In the genomic region with DNA sequence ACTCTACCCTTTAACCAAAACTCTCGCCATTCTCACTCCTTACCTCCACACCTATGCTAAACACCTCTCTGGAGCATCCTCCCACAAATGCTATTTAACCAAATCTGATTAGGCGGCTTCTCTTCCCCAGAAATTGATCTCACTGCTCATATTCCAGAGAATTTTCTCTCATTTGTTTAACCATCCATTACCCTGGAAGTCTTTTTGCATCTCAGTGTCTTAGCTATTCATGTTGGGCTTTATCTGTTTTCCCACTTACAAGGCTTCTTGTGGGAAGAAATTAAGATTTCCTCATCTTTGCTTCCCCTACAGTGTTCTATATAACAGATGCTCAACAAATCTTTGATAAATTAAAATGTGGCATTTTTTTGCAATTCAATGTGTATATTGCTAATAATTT, we compare ENCODE assay signal across 21 cellular contexts. TPM values are rescaled to one million over a fixed set of nuclear protein-coding genes. Genes with fewer than 3 reads are reported as not detected.
DNase-seq lines count a peak whose midpoint lies in the region; ATAC-seq and TF ChIP-seq lines count a peak whose summit lies in the region.
"Had no signal": no experiment of that assay in that cellular context is flagged by ENCODE, and none has a peak within 500 bp of the region (broad histone marks: within the 10 kb centered on the region; RNA-seq: fewer than 3 reads in every experiment).

No MANE protein-coding gene starts in this region.

- POLR2A ChIA-PET in activated CD8-positive, alpha-beta T cell treated with anti-CD3 and anti-CD28 coated beads for 36 hours (lab: Charles Lee): no interaction called here
- POLR2A ChIA-PET in activated CD8-positive, alpha-beta T cell treated with anti-CD3 and anti-CD28 coated beads, Interleukin-2, amount 10 ng/mL, durations not matched to agents 7 days and 5 days (lab: Charles Lee): no interaction called here
- POLR2A ChIA-PET in T-cell (lab: Charles Lee): no interaction called here

- no peak for TF ChIP-seq CTCF in activated CD8-positive, alpha-beta T cell treated with anti-CD3 and anti-CD28 coated beads for 36 hours (IDR thresholded peaks at IDR 0.05)
- TF ChIP-seq CTCF in nephron progenitor cell (IDR thresholded peaks at IDR 0.05): no peak

- H3K4me1 Mint-ChIP-seq in activated CD8-positive, alpha-beta T cell treated with anti-CD3 and anti-CD28 coated beads for 36 hours (ENCODE audit: low read depth): peaks cover 12% of the 10 kb centered on the region
- peaks cover 19% of the 10 kb centered on the region for H3K4me1 Mint-ChIP-seq in activated CD8-positive, alpha-beta T cell treated with anti-CD3 and anti-CD28 coated beads, Interleukin-2, amount 10 ng/mL, durations not matched to agents 7 days and 5 days (ENCODE audit: low read depth)
- H3K4me1 Mint-ChIP-seq in T-cell (peaks cover 14 to 22% (median 21%) of the 10 kb centered on the region in 3 donors), nephron progenitor cell (peaks cover 42% of the 10 kb centered on the region)

- H3K9me3 Mint-ChIP-seq in activated CD8-positive, alpha-beta T cell treated with anti-CD3 and anti-CD28 coated beads for 36 hours: no peaks in the 10 kb centered on the region
- no peaks in the 10 kb centered on the region for H3K9me3 Mint-ChIP-seq in activated CD8-positive, alpha-beta T cell treated with anti-CD3 and anti-CD28 coated beads, Interleukin-2, amount 10 ng/mL, durations not matched to agents 7 days and 5 days (ENCODE audit: insufficient read depth)
- H3K9me3 Mint-ChIP-seq in T-cell (no peaks in the 10 kb centered on the region), nephron progenitor cell (no peaks in the 10 kb centered on the region)
- H3K9me3 Mint-ChIP-seq: CD14-positive monocyte; CD4-positive, alpha-beta T cell had no signal

- H3K27ac Mint-ChIP-seq in activated CD8-positive, alpha-beta T cell treated with anti-CD3 and anti-CD28 coated beads for 36 hours: peak overlapping the region; percentile 14
- H3K27ac Mint-ChIP-seq in activated CD8-positive, alpha-beta T cell treated with anti-CD3 and anti-CD28 coated beads, Interleukin-2, amount 10 ng/mL, durations not matched to agents 7 days and 5 days: no peak overlapping the region
- peak overlapping the region; percentile 20 to 42 for H3K27ac Mint-ChIP-seq in T-cell
- peak overlapping the region; percentile 6 for H3K27ac Mint-ChIP-seq in nephron progenitor cell
- H3K27ac Mint-ChIP-seq: CD14-positive monocyte; CD4-positive, alpha-beta T cell had no signal

- no peak for DNase-seq in activated CD8-positive, alpha-beta T cell treated with anti-CD3 and anti-CD28 coated beads for 36 hours
- DNase-seq in activated CD8-positive, alpha-beta T cell treated with anti-CD3 and anti-CD28 coated beads, Interleukin-2, amount 10 ng/mL, durations not matched to agents 7 days and 5 days: no peak
- DNase-seq in T-cell (no peak), nephron progenitor cell (no peak), RPMI8226 (no peak), NCI-H1694 treated with DMSO at 0.1 percent for 48 hours (lab: John Stamatoyannopoulos, UW) (no peak)
- no peak for DNase-seq in stimulated activated CD8-positive, alpha-beta memory T cell treated with anti-CD3 and anti-CD28 coated beads, Interleukin-4, amount 100 ng/mL, for 48 hours
- DNase-seq: 8988T; ACHN; AML-193; BE2C; Calu3; CD4-positive, alpha-beta T cell; COR-L47; DMS53; DMS79 treated with DMSO at 0.1 percent for 48 hours; GF-D8; H7; HCEC 1CT had no signal

- no peaks in the 10 kb centered on the region for H3K27me3 Mint-ChIP-seq in activated CD8-positive, alpha-beta T cell treated with anti-CD3 and anti-CD28 coated beads for 36 hours
- H3K27me3 Mint-ChIP-seq in activated CD8-positive, alpha-beta T cell treated with anti-CD3 and anti-CD28 coated beads, Interleukin-2, amount 10 ng/mL, durations not matched to agents 7 days and 5 days (ENCODE audit: low read depth): no peaks in the 10 kb centered on the region
- H3K27me3 Mint-ChIP-seq in T-cell (no peaks in the 10 kb centered on the region), nephron progenitor cell (ENCODE audit: low read depth, poor library complexity) (peaks cover 2% of the 10 kb centered on the region)
- H3K27me3 Mint-ChIP-seq: CD4-positive, alpha-beta T cell had no signal

- intact Hi-C loops in activated CD8-positive, alpha-beta T cell treated with anti-CD3 and anti-CD28 coated beads for 36 hours (cut with micrococcal nuclease): no loop called here

- CTCF ChIA-PET in activated CD8-positive, alpha-beta T cell treated with anti-CD3 and anti-CD28 coated beads for 36 hours (lab: Charles Lee): interaction anchor here (0.7 to 6.7 kb wide), 7 partner anchors 8 to 402 kb away, joined by 3 to 99 read pairs (median 4); a partner anchor contains a TSS
- CTCF ChIA-PET in activated CD8-positive, alpha-beta T cell treated with anti-CD3 and anti-CD28 coated beads, Interleukin-2, amount 10 ng/mL, durations not matched to agents 7 days and 5 days (lab: Charles Lee): interaction anchor here (1.4 to 4.7 kb wide), 5 partner anchors 7 to 139 kb away, joined by 3 to 66 read pairs (median 25); a partner anchor contains a TSS
- CTCF ChIA-PET in T-cell (lab: Charles Lee): interaction anchor here (0.7 to 4.3 kb wide), 7 partner anchors 15 to 139 kb away, joined by 3 to 48 read pairs (median 3); a partner anchor contains a TSS

- H3K4me3 Mint-ChIP-seq in activated CD8-positive, alpha-beta T cell treated with anti-CD3 and anti-CD28 coated beads for 36 hours: no peak overlapping the region
- no peak overlapping the region for H3K4me3 Mint-ChIP-seq in activated CD8-positive, alpha-beta T cell treated with anti-CD3 and anti-CD28 coated beads, Interleukin-2, amount 10 ng/mL, durations not matched to agents 7 days and 5 days
- H3K4me3 Mint-ChIP-seq in T-cell (no peak overlapping the region), nephron progenitor cell (no peak overlapping the region)
- H3K4me3 Mint-ChIP-seq: CD14-positive monocyte; CD4-positive, alpha-beta T cell had no signal

- ATAC-seq in activated CD8-positive, alpha-beta T cell treated with anti-CD3 and anti-CD28 coated beads for 36 hours: no peak
- ATAC-seq in activated CD8-positive, alpha-beta T cell treated with anti-CD3 and anti-CD28 coated beads, Interleukin-2, amount 10 ng/mL, durations not matched to agents 7 days and 5 days: no peak
- ATAC-seq in T-cell (replicated peaks in 1 of 4): no peak
- ATAC-seq: A549 had no signal

- peaks cover 18% of the 10 kb centered on the region for H3K36me3 Mint-ChIP-seq in activated CD8-positive, alpha-beta T cell treated with anti-CD3 and anti-CD28 coated beads for 36 hours (ENCODE audit: low read depth)
- peaks cover 28% of the 10 kb centered on the region for H3K36me3 Mint-ChIP-seq in activated CD8-positive, alpha-beta T cell treated with anti-CD3 and anti-CD28 coated beads, Interleukin-2, amount 10 ng/mL, durations not matched to agents 7 days and 5 days (ENCODE audit: low read depth)
- peaks cover 15% of the 10 kb centered on the region for H3K36me3 Mint-ChIP-seq in T-cell
- peaks cover 9% of the 10 kb centered on the region for H3K36me3 Mint-ChIP-seq in nephron progenitor cell (ENCODE audit: low read depth)

RNA-seq across cellular contexts. Expression of a gene that starts 45.5 kb away (rescaled TPM):
- 10 to 100 TPM; 34.3 to 36.8 TPM for total RNA-seq in activated CD8-positive, alpha-beta T cell treated with anti-CD3 and anti-CD28 coated beads for 36 hours
- total RNA-seq in activated CD8-positive, alpha-beta T cell treated with anti-CD3 and anti-CD28 coated beads, Interleukin-2, amount 10 ng/mL, durations not matched to agents 7 days and 5 days: 10 to 100 TPM; 42.9 to 46.1 TPM
- total RNA-seq in T-cell: 10 to 100 TPM; 50.1 to 65.5 (median 53.8) TPM
